Comparison of ENCODE assay signal across 1 cellular context in the genomic region with DNA sequence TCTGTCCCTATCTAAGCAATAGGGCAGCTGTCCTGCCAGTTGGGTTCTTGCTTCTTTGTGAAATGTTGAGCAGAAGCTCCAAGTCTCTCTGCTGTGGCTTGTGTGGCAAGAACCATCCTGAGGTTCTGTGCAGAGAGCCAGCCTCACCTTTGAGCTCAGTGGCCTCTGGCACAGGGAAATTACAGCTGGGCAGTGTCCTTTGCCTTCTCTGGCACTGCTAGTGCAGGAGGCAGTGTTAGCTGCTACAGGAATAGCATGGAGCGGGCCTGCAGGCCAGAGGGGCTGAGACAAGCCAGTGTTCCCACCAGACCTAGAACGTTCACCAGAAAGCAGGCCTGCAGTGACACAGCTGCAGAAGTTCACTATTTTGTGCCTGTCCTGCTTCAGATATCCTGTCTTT.
TF ChIP-seq lines count a peak whose summit lies in the region.

No MANE protein-coding gene starts in this region.

TF ChIP-seq in GM23338, 12 proteins besides CTCF, POLR2A, EP300 and RAD21 (continued from another document):
- TF ChIP-seq, protein P1, sequence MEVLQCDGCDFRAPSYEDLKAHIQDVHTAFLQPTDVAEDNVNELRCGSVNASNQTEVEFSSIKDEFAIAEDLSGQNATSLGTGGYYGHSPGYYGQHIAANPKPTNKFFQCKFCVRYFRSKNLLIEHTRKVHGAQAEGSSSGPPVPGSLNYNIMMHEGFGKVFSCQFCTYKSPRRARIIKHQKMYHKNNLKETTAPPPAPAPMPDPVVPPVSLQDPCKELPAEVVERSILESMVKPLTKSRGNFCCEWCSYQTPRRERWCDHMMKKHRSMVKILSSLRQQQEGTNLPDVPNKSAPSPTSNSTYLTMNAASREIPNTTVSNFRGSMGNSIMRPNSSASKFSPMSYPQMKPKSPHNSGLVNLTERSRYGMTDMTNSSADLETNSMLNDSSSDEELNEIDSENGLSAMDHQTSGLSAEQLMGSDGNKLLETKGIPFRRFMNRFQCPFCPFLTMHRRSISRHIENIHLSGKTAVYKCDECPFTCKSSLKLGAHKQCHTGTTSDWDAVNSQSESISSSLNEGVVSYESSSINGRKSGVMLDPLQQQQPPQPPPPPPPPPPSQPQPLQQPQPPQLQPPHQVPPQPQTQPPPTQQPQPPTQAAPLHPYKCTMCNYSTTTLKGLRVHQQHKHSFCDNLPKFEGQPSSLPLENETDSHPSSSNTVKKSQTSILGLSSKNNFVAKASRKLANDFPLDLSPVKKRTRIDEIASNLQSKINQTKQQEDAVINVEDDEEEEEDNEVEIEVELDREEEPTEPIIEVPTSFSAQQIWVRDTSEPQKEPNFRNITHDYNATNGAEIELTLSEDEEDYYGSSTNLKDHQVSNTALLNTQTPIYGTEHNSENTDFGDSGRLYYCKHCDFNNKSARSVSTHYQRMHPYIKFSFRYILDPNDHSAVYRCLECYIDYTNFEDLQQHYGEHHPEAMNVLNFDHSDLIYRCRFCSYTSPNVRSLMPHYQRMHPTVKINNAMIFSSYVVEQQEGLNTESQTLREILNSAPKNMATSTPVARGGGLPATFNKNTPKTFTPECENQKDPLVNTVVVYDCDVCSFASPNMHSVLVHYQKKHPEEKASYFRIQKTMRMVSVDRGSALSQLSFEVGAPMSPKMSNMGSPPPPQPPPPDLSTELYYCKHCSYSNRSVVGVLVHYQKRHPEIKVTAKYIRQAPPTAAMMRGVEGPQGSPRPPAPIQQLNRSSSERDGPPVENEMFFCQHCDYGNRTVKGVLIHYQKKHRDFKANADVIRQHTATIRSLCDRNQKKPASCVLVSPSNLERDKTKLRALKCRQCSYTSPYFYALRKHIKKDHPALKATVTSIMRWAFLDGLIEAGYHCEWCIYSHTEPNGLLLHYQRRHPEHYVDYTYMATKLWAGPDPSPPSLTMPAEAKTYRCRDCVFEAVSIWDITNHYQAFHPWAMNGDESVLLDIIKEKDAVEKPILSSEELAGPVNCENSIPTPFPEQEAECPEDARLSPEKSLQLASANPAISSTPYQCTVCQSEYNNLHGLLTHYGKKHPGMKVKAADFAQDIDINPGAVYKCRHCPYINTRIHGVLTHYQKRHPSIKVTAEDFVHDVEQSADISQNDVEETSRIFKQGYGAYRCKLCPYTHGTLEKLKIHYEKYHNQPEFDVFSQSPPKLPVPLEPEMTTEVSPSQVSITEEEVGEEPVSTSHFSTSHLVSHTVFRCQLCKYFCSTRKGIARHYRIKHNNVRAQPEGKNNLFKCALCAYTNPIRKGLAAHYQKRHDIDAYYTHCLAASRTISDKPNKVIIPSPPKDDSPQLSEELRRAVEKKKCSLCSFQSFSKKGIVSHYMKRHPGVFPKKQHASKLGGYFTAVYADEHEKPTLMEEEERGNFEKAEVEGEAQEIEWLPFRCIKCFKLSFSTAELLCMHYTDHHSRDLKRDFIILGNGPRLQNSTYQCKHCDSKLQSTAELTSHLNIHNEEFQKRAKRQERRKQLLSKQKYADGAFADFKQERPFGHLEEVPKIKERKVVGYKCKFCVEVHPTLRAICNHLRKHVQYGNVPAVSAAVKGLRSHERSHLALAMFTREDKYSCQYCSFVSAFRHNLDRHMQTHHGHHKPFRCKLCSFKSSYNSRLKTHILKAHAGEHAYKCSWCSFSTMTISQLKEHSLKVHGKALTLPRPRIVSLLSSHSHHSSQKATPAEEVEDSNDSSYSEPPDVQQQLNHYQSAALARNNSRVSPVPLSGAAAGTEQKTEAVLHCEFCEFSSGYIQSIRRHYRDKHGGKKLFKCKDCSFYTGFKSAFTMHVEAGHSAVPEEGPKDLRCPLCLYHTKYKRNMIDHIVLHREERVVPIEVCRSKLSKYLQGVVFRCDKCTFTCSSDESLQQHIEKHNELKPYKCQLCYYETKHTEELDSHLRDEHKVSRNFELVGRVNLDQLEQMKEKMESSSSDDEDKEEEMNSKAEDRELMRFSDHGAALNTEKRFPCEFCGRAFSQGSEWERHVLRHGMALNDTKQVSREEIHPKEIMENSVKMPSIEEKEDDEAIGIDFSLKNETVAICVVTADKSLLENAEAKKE (CRISPR knock-in tag; IDR thresholded peaks at IDR 0.05) = no peak
